11 cellular contexts compared by ENCODE assay signal in genomic region chr2:131094655-131095281, GRCh38. TPM values are rescaled to one million over a fixed set of nuclear protein-coding genes. Genes with fewer than 3 reads are reported as not detected.
DNase-seq lines count a peak whose midpoint lies in the region; ATAC-seq, FAIRE-seq and TF ChIP-seq lines count a peak whose summit lies in the region.
"Had no signal": no experiment of that assay in that cellular context is flagged by ENCODE, and none has a peak within 500 bp of the region (broad histone marks: within the 10 kb centered on the region; RNA-seq: fewer than 3 reads in every experiment).

No MANE protein-coding gene starts in this region.

- ATAC-seq in activated naive CD4-positive, alpha-beta T cell treated with anti-CD3 and anti-CD28 coated beads, Interleukin-2, amount 50 U/mL, for 72 hours, result no peak
- no peak for ATAC-seq in HG02938 (IDR thresholded peaks at IDR 0.05; ENCODE audit: unreplicated experiment)
- ATAC-seq in HG03280 (IDR thresholded peaks at IDR 0.05; ENCODE audit: unreplicated experiment), result no peak
- ATAC-seq: body of pancreas had no signal

- H3K27ac ChIP-seq in testis, result no peak overlapping the region

- CTCF ChIA-PET in activated naive CD4-positive, alpha-beta T cell treated with anti-CD3 and anti-CD28 coated beads, Interleukin-2, amount 10 ng/mL, durations not matched to agents 7 days and 5 days (lab: Charles Lee), result no interaction called here

- TF ChIP-seq POLR2A in testis (IDR thresholded peaks at IDR 0.05) (no peak), H54 (IDR thresholded peaks at IDR 0.05; ENCODE audit: low read depth, low read length) (no peak)

- H3K4me1 ChIP-seq in testis, result peaks cover 7% of the 10 kb centered on the region

- H3K36me3 ChIP-seq in testis (ENCODE audit: low read depth, missing control alignments), result no peaks in the 10 kb centered on the region

- no peaks in the 10 kb centered on the region for H3K9me3 Mint-ChIP-seq in activated naive CD4-positive, alpha-beta T cell treated with anti-CD3 and anti-CD28 coated beads, Interleukin-2, amount 10 ng/mL, durations not matched to agents 7 days and 5 days
- H3K9me3 Mint-ChIP-seq in activated naive CD4-positive, alpha-beta T cell treated with anti-CD3 and anti-CD28 coated beads, Interleukin-2, amount 50 U/mL, for 72 hours, result no peaks in the 10 kb centered on the region

- H3K4me3 ChIP-seq in fibroblast of the aortic adventitia (ENCODE audit: low read depth, low read length), result no peak overlapping the region
- peak overlapping the region; percentile 92 to 94 for H3K4me3 ChIP-seq in testis

- TF ChIP-seq CTCF in fibroblast of the aortic adventitia (IDR thresholded peaks at IDR 0.05; ENCODE audit: insufficient read depth, low read length) (no peak), testis (IDR thresholded peaks at IDR 0.05) (no peak)

- peak overlapping the region; percentile 37 for H3K27ac Mint-ChIP-seq in activated naive CD4-positive, alpha-beta T cell treated with anti-CD3 and anti-CD28 coated beads, Interleukin-2, amount 10 ng/mL, durations not matched to agents 7 days and 5 days
- peak overlapping the region in 1 of 2 donors; percentile 95 for H3K27ac Mint-ChIP-seq in activated naive CD4-positive, alpha-beta T cell treated with anti-CD3 and anti-CD28 coated beads, Interleukin-2, amount 50 U/mL, for 72 hours

- H3K4me3 Mint-ChIP-seq in activated naive CD4-positive, alpha-beta T cell treated with anti-CD3 and anti-CD28 coated beads, Interleukin-2, amount 10 ng/mL, durations not matched to agents 7 days and 5 days, result peak overlapping the region; percentile 87

- intact Hi-C loops in testis (cut with DNase I; ENCODE audit: low total_unique reads), result no loop called here

- no peak for DNase-seq in activated naive CD4-positive, alpha-beta T cell treated with anti-CD3 and anti-CD28 coated beads, Interleukin-2, amount 10 ng/mL, durations not matched to agents 7 days and 5 days
- no peak for DNase-seq in activated naive CD4-positive, alpha-beta T cell treated with anti-CD3 and anti-CD28 coated beads, Interleukin-2, amount 50 U/mL, for 72 hours (ENCODE audit: low spot score in 2 of 2)
- DNase-seq in RPMI8226, result peak; percentile 47
- DNase-seq in fibroblast of the aortic adventitia (ENCODE audit: low read depth), result peak; percentile 31
- no peak for DNase-seq in testis
- DNase-seq in H54 (ENCODE audit: insufficient read length, low spot score), result no peak
- DNase-seq: HCEC 1CT, upper lobe of left lung had no signal

- H3K27me3 ChIP-seq in testis, result no peaks in the 10 kb centered on the region
- H3K27me3 ChIP-seq: body of pancreas, upper lobe of left lung had no signal

- WGBS in testis, 2 donors, result 44 to 56% methylated on average over 9 of the region's 9 CpGs

- no peak for FAIRE-seq in H54 (lab: Jason Lieb, UNC)

- no peaks in the 10 kb centered on the region for H3K27me3 Mint-ChIP-seq in activated naive CD4-positive, alpha-beta T cell treated with anti-CD3 and anti-CD28 coated beads, Interleukin-2, amount 10 ng/mL, durations not matched to agents 7 days and 5 days

- peaks cover 22% of the 10 kb centered on the region for H3K4me1 Mint-ChIP-seq in activated naive CD4-positive, alpha-beta T cell treated with anti-CD3 and anti-CD28 coated beads, Interleukin-2, amount 10 ng/mL, durations not matched to agents 7 days and 5 days

- H3K36me3 Mint-ChIP-seq in activated naive CD4-positive, alpha-beta T cell treated with anti-CD3 and anti-CD28 coated beads, Interleukin-2, amount 10 ng/mL, durations not matched to agents 7 days and 5 days, result peaks cover 3% of the 10 kb centered on the region
- H3K36me3 Mint-ChIP-seq in activated naive CD4-positive, alpha-beta T cell treated with anti-CD3 and anti-CD28 coated beads, Interleukin-2, amount 50 U/mL, for 72 hours, result peaks cover 0 to 5% of the 10 kb centered on the region in 2 donors

- H3K9me3 ChIP-seq in testis, result no peaks in the 10 kb centered on the region
- H3K9me3 ChIP-seq: body of pancreas, upper lobe of left lung had no signal

RNA-seq across cellular contexts. Expression of gene FAM168B, which starts 1.5 kb away (rescaled TPM):
- total RNA-seq in activated naive CD4-positive, alpha-beta T cell treated with anti-CD3 and anti-CD28 coated beads, Interleukin-2, amount 50 U/mL, for 72 hours, result 10 to 100 TPM; 61.5 to 69.9 TPM
- total RNA-seq in fibroblast of the aortic adventitia (ENCODE audit: low replicate concordance), result 47.8 and 114 TPM in 2 replicates
- 100 to 1,000 TPM; 120 to 165 TPM for total RNA-seq in testis
- 76.3 TPM for polyA plus RNA-seq in testis (ENCODE audit: insufficient read depth, low read depth, low replicate concordance)

RNA-seq across cellular contexts. Expression of gene PLEKHB2, which starts 10.4 kb away (rescaled TPM):
- 10 to 100 TPM; 49.1 to 81.2 TPM for total RNA-seq in activated naive CD4-positive, alpha-beta T cell treated with anti-CD3 and anti-CD28 coated beads, Interleukin-2, amount 50 U/mL, for 72 hours
- 43.3 and 57.0 TPM in 2 replicates for total RNA-seq in fibroblast of the aortic adventitia (ENCODE audit: low replicate concordance)
- total RNA-seq in testis, result 100 to 1,000 TPM; 109 to 126 TPM
- 86.5 TPM for polyA plus RNA-seq in testis (ENCODE audit: insufficient read depth, low read depth, low replicate concordance)

Comparison
In these comparisons a context has a peak if more than half of its experiments do, and no peak if none do; other contexts are left out.
1. DNase-seq: peak in RPMI8226 (single experiment) and fibroblast of the aortic adventitia (single experiment); none in activated naive CD4-positive, alpha-beta T cell treated with anti-CD3 and anti-CD28 coated beads, Interleukin-2, amount 10 ng/mL, durations not matched to agents 7 days and 5 days (single experiment), activated naive CD4-positive, alpha-beta T cell treated with anti-CD3 and anti-CD28 coated beads, Interleukin-2, amount 50 U/mL, for 72 hours (0 of 2), testis (single experiment) and H54 (single experiment).